ENCODE assay signal across 9 cellular contexts in the genomic region with DNA sequence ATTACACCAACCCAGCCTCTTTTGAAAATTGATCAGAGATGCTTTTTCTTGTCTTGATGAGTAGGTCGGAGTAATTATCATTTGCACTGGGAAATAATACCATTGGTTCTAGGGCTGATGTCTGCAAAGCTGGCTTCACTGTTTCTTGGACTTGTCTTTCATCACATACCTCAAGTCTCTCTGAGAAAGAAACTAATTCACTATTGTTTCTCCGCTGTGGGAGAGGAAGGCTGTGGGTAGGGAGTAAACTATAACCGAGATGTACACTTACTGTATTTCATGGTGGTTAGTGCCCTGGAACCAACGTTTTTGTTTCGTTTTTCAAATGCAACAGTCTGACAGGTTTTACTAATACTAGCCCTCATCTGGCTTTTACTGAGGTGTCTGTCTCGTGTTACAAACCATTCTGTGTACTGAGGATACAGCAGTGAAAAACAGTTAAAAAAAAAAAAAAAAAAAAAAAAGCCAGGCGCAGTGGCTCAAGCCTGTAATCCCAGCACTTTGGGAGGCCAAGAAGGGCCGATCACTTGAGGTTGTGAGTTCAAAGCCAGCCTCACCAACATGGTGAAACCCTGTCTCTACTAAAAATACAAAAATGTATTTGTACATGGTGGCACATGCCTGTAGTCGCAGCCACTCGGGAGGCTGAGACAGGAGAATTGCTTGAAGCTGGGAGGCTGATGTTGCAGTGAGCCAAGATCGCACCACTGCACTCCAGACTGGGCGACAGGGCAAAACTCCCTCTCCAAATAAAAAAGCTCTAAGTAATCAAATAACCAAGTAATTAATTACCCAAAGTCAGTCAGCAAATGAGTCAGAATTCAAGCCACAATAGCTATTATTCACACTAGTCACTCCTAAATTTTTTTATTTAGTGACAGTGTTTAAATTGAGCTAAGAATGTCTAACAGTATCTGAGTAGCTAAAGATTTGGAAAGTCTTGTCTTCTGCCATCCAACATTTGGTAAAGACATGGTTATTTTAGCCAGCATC. TPM values are rescaled to one million over a fixed set of nuclear protein-coding genes. Genes with fewer than 3 reads are reported as not detected.
DNase-seq lines count a peak whose midpoint lies in the region; ATAC-seq lines count a peak whose summit lies in the region.
"Had no signal": no experiment of that assay in that cellular context is flagged by ENCODE, and none has a peak within 500 bp of the region (broad histone marks: within the 10 kb centered on the region; RNA-seq: fewer than 3 reads in every experiment).

No MANE protein-coding gene starts in this region.

- peaks cover 44% of the 10 kb centered on the region for H3K4me1 ChIP-seq in BLaER1

- H3K36me3 ChIP-seq in BLaER1, result peaks cover 39% of the 10 kb centered on the region

- peak; percentile 84 for ATAC-seq in GM18870 (IDR thresholded peaks at IDR 0.05; ENCODE audit: unreplicated experiment)
- ATAC-seq in HG02970 (IDR thresholded peaks at IDR 0.05; ENCODE audit: low FRiP score, unreplicated experiment), result peak; percentile 62

- H4K20me1 ChIP-seq in BLaER1, result peaks cover 40% of the 10 kb centered on the region

- H3K9me3 ChIP-seq in BLaER1, result no peaks in the 10 kb centered on the region

- H3K4me2 ChIP-seq in BLaER1, result peak overlapping the region; percentile 39

- H3K4me3 ChIP-seq in BLaER1, result no peak overlapping the region
- H3K4me3 ChIP-seq: cardiac muscle cell had no signal

- no peak overlapping the region for H3K27ac ChIP-seq in BLaER1
- H3K27ac ChIP-seq: cardiac muscle cell had no signal

- peak; percentile 62 for DNase-seq in RPMI7951 (ENCODE audit: low read depth)
- peak; percentile 20 for DNase-seq in iris pigment epithelial cell (ENCODE audit: low read depth)
- DNase-seq in SKM-1 (lab: John Stamatoyannopoulos, UW; ENCODE audit: unreplicated experiment), result no peak
- DNase-seq in AML-193 (lab: John Stamatoyannopoulos, UW), result no peak
- no peak for DNase-seq in NCI-H146 (lab: John Stamatoyannopoulos, UW)

- no peak overlapping the region for H3K9ac ChIP-seq in BLaER1

- H3K27me3 ChIP-seq in BLaER1, result no peaks in the 10 kb centered on the region
- H3K27me3 ChIP-seq: cardiac muscle cell had no signal

RNA-seq across cellular contexts. Expression of a gene that starts 23.3 kb away (rescaled TPM):
- 68.8 and 74.9 TPM in 2 replicates for total RNA-seq in RPMI7951 (2014; rRNA removed; shearing (Covaris generic))

RNA-seq across cellular contexts. Expression of a gene that starts 55.7 kb away (rescaled TPM):
- 68.7 and 70.0 TPM in 2 replicates for total RNA-seq in RPMI7951 (2014; rRNA removed; shearing (Covaris generic))

Comparison
In these comparisons a context has a peak if more than half of its experiments do, and no peak if none do; other contexts are left out.
1. DNase-seq: peak in RPMI7951 (single experiment) and iris pigment epithelial cell (single experiment); none in SKM-1 (single experiment), AML-193 (0 of 2) and NCI-H146 (single experiment).